6 cellular contexts compared by ENCODE assay signal in genomic region chr14:48260394-48261295, GRCh38.
DNase-seq lines count a peak whose midpoint lies in the region; ATAC-seq and TF ChIP-seq lines count a peak whose summit lies in the region.
"Not testable (repeated sequence)": the region's sequence is repeated elsewhere in the genome, so short reads cannot be mapped to it uniquely, and the experiment has no call there.

No MANE protein-coding gene starts in this region.

- not testable (repeated sequence) for H3K56ac ChIP-seq in H9 (ENCODE audit: insufficient read length, low read depth, low read length)

- DNase-seq in H9: peak; percentile 56
- DNase-seq in endodermal cell: peak; percentile 69
- DNase-seq in iPS DF 19.7 (ENCODE audit: low read depth, low spot score): peak; percentile 45
- DNase-seq in trophoblast cell: peak in 1 of 2 donors; percentile 67

- H3K79me1 ChIP-seq in H9 (ENCODE audit: insufficient read depth, low read depth, low read length, poor library complexity, severe bottlenecking); trophoblast cell (ENCODE audit: low read length): not testable (repeated sequence)

- H3K23ac ChIP-seq in H9 (ENCODE audit: insufficient read length, low read depth, low read length); trophoblast cell (ENCODE audit: low read length): not testable (repeated sequence)

- H2BK120ac ChIP-seq in H9 (ENCODE audit: low read depth, low read length, poor library complexity, severe bottlenecking); trophoblast cell (ENCODE audit: insufficient read depth, low read length, poor library complexity): not testable (repeated sequence)

- no CpG with 5 or more reads among the region's 10 CpGs for WGBS in H9 (ENCODE audit: extremely low coverage, insufficient read length, low lambda C conversion rate)
- WGBS in endodermal cell (ENCODE audit: insufficient coverage in 1 of 2, insufficient read length in 1 of 2), 2 experiments: 73 to 89% methylated on average over 3 to 10 of the region's 10 CpGs
- no CpG with 5 or more reads among the region's 10 CpGs for WGBS in trophoblast cell (ENCODE audit: extremely low coverage, insufficient coverage, insufficient read length)

- H4K20me1 ChIP-seq in H9 (ENCODE audit: control insufficient read depth, insufficient read depth, insufficient read length): not testable (repeated sequence)

- peaks cover 22% of the 10 kb centered on the region for H3K36me3 ChIP-seq in endodermal cell (ENCODE audit: control insufficient read depth, insufficient read depth, low read length)
- H3K36me3 ChIP-seq in trophoblast cell (ENCODE audit: control insufficient read depth in 1 of 2, insufficient read depth in 2 of 2, low read length in 2 of 2): not testable (repeated sequence)

- not testable (repeated sequence) for H3K36me3 Mint-ChIP-seq in H9 (ENCODE audit: insufficient read depth in 1 of 3, low read depth in 3 of 3)
- peaks cover 32% of the 10 kb centered on the region for H3K36me3 Mint-ChIP-seq in endodermal cell (ENCODE audit: low read depth)

- H4K91ac ChIP-seq in H9 (ENCODE audit: insufficient read length, low read depth, low read length); trophoblast cell (ENCODE audit: low read depth, low read length): not testable (repeated sequence)

- H2AFZ ChIP-seq in H9 (ENCODE audit: low read length); trophoblast cell (ENCODE audit: insufficient read depth, low read length, poor library complexity): not testable (repeated sequence)

- peak overlapping the region; percentile 95 to 99 (median 97) for H3K27ac Mint-ChIP-seq in H9
- H3K27ac Mint-ChIP-seq in endodermal cell: peak overlapping the region; percentile 94

- H3K27ac ChIP-seq in H9 (ENCODE audit: insufficient read length, low read depth, low read length): peak overlapping the region; percentile 64
- not testable (repeated sequence) for H3K27ac ChIP-seq in endodermal cell (ENCODE audit: low read depth, low read length); trophoblast cell (ENCODE audit: low read depth, low read length)

- not testable (repeated sequence) for H2BK12ac ChIP-seq in H9 (ENCODE audit: insufficient read length, low read depth, low read length); trophoblast cell (ENCODE audit: low read length)

- not testable (repeated sequence) for H3K4me1 ChIP-seq in H9 (ENCODE audit: insufficient read depth, low read length); endodermal cell (ENCODE audit: control insufficient read depth, insufficient read depth, low read length); trophoblast cell (ENCODE audit: control insufficient read depth in 1 of 2, insufficient read depth in 2 of 2, low read length in 2 of 2)

- H3K9me3 Mint-ChIP-seq in H9: peaks cover 2 to 11% of the 10 kb centered on the region in 2 experiments; a peak in 1 of 5 replicates
- H3K9me3 Mint-ChIP-seq in endodermal cell: not testable (repeated sequence)

- H3K18ac ChIP-seq in H9 (ENCODE audit: insufficient read length, low read depth, low read length); trophoblast cell (ENCODE audit: low read length): not testable (repeated sequence)

- not testable (repeated sequence) for H3K14ac ChIP-seq in H9 (ENCODE audit: insufficient read depth, low read length); trophoblast cell (ENCODE audit: low read length)

- H4K8ac ChIP-seq in H9 (replicated peaks; ENCODE audit: insufficient read length, low read depth, low read length); trophoblast cell (ENCODE audit: low read depth, low read length): not testable (repeated sequence)

- H3K27me3 ChIP-seq in H9 (ENCODE audit: insufficient read depth, low read length); endodermal cell (ENCODE audit: control insufficient read depth, insufficient read depth, low read length, poor library complexity, severe bottlenecking); trophoblast cell (ENCODE audit: insufficient read depth, low read length): not testable (repeated sequence)

- H3K79me2 ChIP-seq in H9 (ENCODE audit: insufficient read depth, low read length): peaks cover 36% of the 10 kb centered on the region
- not testable (repeated sequence) for H3K79me2 ChIP-seq in trophoblast cell (ENCODE audit: control insufficient read depth, insufficient read depth, low read length, poor library complexity)

- not testable (repeated sequence) for H3K4me3 Mint-ChIP-seq in H9, endodermal cell

- H3K4me1 Mint-ChIP-seq in H9 (peaks cover 32 to 38% of the 10 kb centered on the region in 2 experiments), endodermal cell (peaks cover 36% of the 10 kb centered on the region)

- TF ChIP-seq CTCF in H9 (conservative IDR thresholded peaks at IDR 0.05); endodermal cell (conservative IDR thresholded peaks at IDR 0.05): not testable (repeated sequence)

- H2BK20ac ChIP-seq in H9 (ENCODE audit: low read depth, low read length, poor library complexity, severe bottlenecking): not testable (repeated sequence)

- peak overlapping the region; percentile 96 for H3K9ac ChIP-seq in H9 (ENCODE audit: extremely low read depth, insufficient read length, low read length)
- H3K9ac ChIP-seq in endodermal cell (ENCODE audit: extremely low read depth, low read length, poor library complexity, severe bottlenecking); trophoblast cell (ENCODE audit: low read length): not testable (repeated sequence)

- H2BK5ac ChIP-seq in H9 (ENCODE audit: insufficient read length, low read length): not testable (repeated sequence)
- peak overlapping the region; percentile 49 for H2BK5ac ChIP-seq in trophoblast cell (ENCODE audit: low read depth, low read length, poor library complexity)

- not testable (repeated sequence) for H3K27me3 Mint-ChIP-seq in H9 (ENCODE audit: low read depth); endodermal cell (ENCODE audit: insufficient read depth)

- H3K23me2 ChIP-seq in H9 (ENCODE audit: insufficient read length, low read depth, low read length, poor library complexity, severe bottlenecking): not testable (repeated sequence)

- not testable (repeated sequence) for H3K9me3 ChIP-seq in H9 (ENCODE audit: control insufficient read depth, low read depth, low read length); endodermal cell (ENCODE audit: control insufficient read depth, low read length); iPS-18c (ENCODE audit: control insufficient read depth, insufficient read depth, low read length); trophoblast cell (ENCODE audit: insufficient read depth, low read depth, low read length)

- H3K4ac ChIP-seq in H9 (ENCODE audit: low read depth, low read length); trophoblast cell (ENCODE audit: low read depth, low read length): not testable (repeated sequence)

- H3K4me3 ChIP-seq in endodermal cell (ENCODE audit: low read length): peak overlapping the region; percentile 75
- 0 out of 2 replicates have a peak overlapping the region, but pooled peaks have one; percentile 31 for H3K4me3 ChIP-seq in iPS-18c (ENCODE audit: insufficient read depth, low read depth, low read length)
- not testable (repeated sequence) for H3K4me3 ChIP-seq in trophoblast cell (ENCODE audit: low read depth, low read length)

- H4K12ac ChIP-seq in trophoblast cell (ENCODE audit: low read depth, low read length): not testable (repeated sequence)

- H3T11ph ChIP-seq in H9 (ENCODE audit: low read length): not testable (repeated sequence)

- not testable (repeated sequence) for H2BK15ac ChIP-seq in H9 (ENCODE audit: low read depth, low read length)

- H4K5ac ChIP-seq in H9 (ENCODE audit: insufficient read length, low read depth, low read length): not testable (repeated sequence)

- not testable (repeated sequence) for H2AK5ac ChIP-seq in H9 (ENCODE audit: insufficient read length, low read length); trophoblast cell (ENCODE audit: low read length)

- ATAC-seq in SK-N-SH treated with all-trans-retinoic acid at 6 μM for 48 hours: not testable (repeated sequence)

- H3K4me2 ChIP-seq in H9 (ENCODE audit: insufficient read depth, insufficient read length, low read length): peak overlapping the region; percentile 81
- H3K4me2 ChIP-seq in trophoblast cell (ENCODE audit: low read length): not testable (repeated sequence)

TF ChIP-seq in SK-N-SH treated with all-trans-retinoic acid at 6 μM for 48 hours, 23 proteins besides CTCF, POLR2A, EP300 and RAD21:
- TF ChIP-seq ISL1 (CRISPR knock-in tag; IDR thresholded peaks at IDR 0.05): peak; percentile 50; the same call in 1 of the 2 replicates
